ENCODE assay signal across 1 cellular context in genomic region chr16:68835970-68836369, GRCh38.
A peak's percentile ranks its signal among the peaks of the same experiment; 100 is the strongest.
TF ChIP-seq lines count a peak whose summit lies in the region.

No MANE protein-coding gene starts in this region.

TF ChIP-seq in H1, 55 proteins besides CTCF, POLR2A, EP300 and RAD21:
- TF ChIP-seq SIN3A (conservative IDR thresholded peaks at IDR 0.05 in 1 of 2, IDR thresholded peaks at IDR 0.05 in 1 of 2; ENCODE audit: low read depth in 1 of 2, low read length in 2 of 2) (no peak), POLR2AphosphoS5 (IDR thresholded peaks at IDR 0.05; ENCODE audit: low read depth, low read length) (peak; percentile 52)
